9 cellular contexts compared by ENCODE assay signal in the genomic region with DNA sequence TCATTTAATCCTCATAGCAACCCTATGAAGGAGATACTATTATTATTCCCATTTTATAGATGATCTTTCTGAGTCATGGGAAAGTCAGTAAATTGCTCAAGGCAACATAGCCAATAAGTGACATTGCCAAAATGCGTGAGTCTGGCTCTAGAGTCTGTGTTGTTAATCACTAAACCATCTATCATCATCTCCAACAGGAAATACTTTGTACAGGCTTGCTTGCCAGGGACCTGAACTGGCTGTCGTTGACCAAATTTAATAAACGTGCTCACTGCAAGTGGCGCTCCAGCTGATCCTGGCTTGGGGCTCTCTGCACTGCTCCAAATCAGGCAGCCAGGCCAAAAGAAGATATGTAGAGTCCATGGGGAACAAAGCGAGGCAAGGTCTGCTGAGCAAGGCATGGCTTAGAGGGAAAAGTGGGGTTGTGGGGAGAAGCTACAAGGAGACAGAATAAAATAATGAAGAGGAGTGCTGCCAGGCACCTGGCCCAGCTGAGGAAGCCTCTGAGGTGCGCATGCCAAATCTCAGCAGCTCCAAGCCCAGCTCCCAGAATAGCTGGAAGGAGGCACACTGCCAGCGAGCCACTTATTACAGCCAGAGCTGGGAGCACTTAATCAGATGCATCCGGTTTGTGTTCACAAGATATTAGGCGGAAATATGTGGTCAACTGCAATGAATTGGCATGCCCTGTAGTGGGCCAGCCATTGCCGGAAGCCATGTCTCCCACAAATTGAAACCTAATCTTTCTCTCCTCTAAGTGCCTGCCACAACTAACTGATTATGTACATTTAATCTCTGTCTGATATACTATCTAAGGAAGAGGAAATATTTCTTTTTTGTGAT. TPM values are rescaled to one million over a fixed set of nuclear protein-coding genes. Genes with fewer than 3 reads are reported as not detected.
DNase-seq lines count a peak whose midpoint lies in the region; ATAC-seq, FAIRE-seq and TF ChIP-seq lines count a peak whose summit lies in the region.
"Had no signal": no experiment of that assay in that cellular context is flagged by ENCODE, and none has a peak within 500 bp of the region (broad histone marks: within the 10 kb centered on the region; RNA-seq: fewer than 3 reads in every experiment).

No MANE protein-coding gene starts in this region.

- H3K9me3 ChIP-seq in PC-9 (ENCODE audit: insufficient read depth, low read depth), result no peaks in the 10 kb centered on the region

- peak; percentile 79 for DNase-seq in EL
- peak; percentile 85 to 92 for DNase-seq in NCI-H446 (lab: John Stamatoyannopoulos, UW)
- DNase-seq in epithelial cell of prostate (ENCODE audit: low read depth, low spot score), result peak; percentile 70
- peak; percentile 13 for DNase-seq in pons (ENCODE audit: low spot score)
- no peak for DNase-seq in PC-9
- no peak for DNase-seq in OCI-M1 (lab: John Stamatoyannopoulos, UW)
- DNase-seq in H54 (ENCODE audit: insufficient read length, low spot score), result no peak

- no peaks in the 10 kb centered on the region for H3K36me3 ChIP-seq in PC-9 (ENCODE audit: low read depth)

- H3K4me3 ChIP-seq in PC-9, result no peak overlapping the region
- H3K4me3 ChIP-seq: dorsolateral prefrontal cortex had no signal

- H3K27me3 ChIP-seq in PC-9 (ENCODE audit: insufficient read depth, low read depth), result no peaks in the 10 kb centered on the region
- H3K27me3 ChIP-seq: dorsolateral prefrontal cortex had no signal

- no peak for TF ChIP-seq POLR2A in H54 (IDR thresholded peaks at IDR 0.05; ENCODE audit: low read depth, low read length)

- H3K79me2 ChIP-seq in PC-9 (ENCODE audit: low read depth), result no peaks in the 10 kb centered on the region

- H3F3A ChIP-seq in PC-9 (ENCODE audit: insufficient read depth, low read depth), result no peaks in the 10 kb centered on the region

- peaks cover 12% of the 10 kb centered on the region; the same call in 1 of the 2 replicates for H3K4me1 ChIP-seq in PC-9 (replicated peaks; ENCODE audit: insufficient read depth)

- FAIRE-seq in H54 (lab: Jason Lieb, UNC), result no peak

- ATAC-seq in HG02759 (IDR thresholded peaks at IDR 0.05; ENCODE audit: unreplicated experiment), result peak; percentile 78

- no peak overlapping the region for H2AFZ ChIP-seq in PC-9

- no peaks in the 10 kb centered on the region for H4K20me1 ChIP-seq in PC-9 (ENCODE audit: insufficient read depth)

- POLR2A ChIA-PET in PC-9 (lab: Charles Lee; ENCODE audit: unreplicated experiment), result no interaction called here

- no peak overlapping the region for H3K4me2 ChIP-seq in PC-9

- H3K27ac ChIP-seq in epithelial cell of prostate, result peak overlapping the region; percentile 97
- no peak overlapping the region for H3K27ac ChIP-seq in PC-9
- H3K27ac ChIP-seq: dorsolateral prefrontal cortex had no signal

- intact Hi-C loops in PC-9 (cut with micrococcal nuclease; ENCODE audit: unreplicated experiment), result loop anchor here (5.0 kb wide), 1 partner anchor 303 kb away; no protein-coding TSS in a partner anchor

- CTCF ChIA-PET in PC-9 (lab: Charles Lee), result no interaction called here

- no peak for TF ChIP-seq CTCF in PC-9 (conservative IDR thresholded peaks at IDR 0.05)

- no TSS peak for BruUV-seq in PC-9 (replicated peaks; lab: Mats Ljungman, UMichigan)

- H3K9me2 ChIP-seq in PC-9 (ENCODE audit: insufficient read depth), result no peaks in the 10 kb centered on the region

RNA-seq across cellular contexts. Expression of a gene that starts 43.3 kb away (rescaled TPM):
- total RNA-seq in PC-9 (2021), result not detected in 2 replicates

RNA-seq across cellular contexts. Expression of a gene that starts 57.8 kb away (rescaled TPM):
- 0.50 and 1.4 TPM in 2 replicates for total RNA-seq in PC-9 (2021)

Comparison
In these comparisons a context has a peak if more than half of its experiments do, and no peak if none do; other contexts are left out.
1. DNase-seq: peak in EL (single experiment), NCI-H446 (2 of 2), epithelial cell of prostate (single experiment) and pons (single experiment); none in PC-9 (0 of 2), OCI-M1 (single experiment) and H54 (single experiment).